ENCODE assay signal across 8 cellular contexts in genomic region chr1:161044535-161044907, GRCh38. TPM values are rescaled to one million over a fixed set of nuclear protein-coding genes. Genes with fewer than 3 reads are reported as not detected.
DNase-seq lines count a peak whose midpoint lies in the region; ATAC-seq and TF ChIP-seq lines count a peak whose summit lies in the region.

No MANE protein-coding gene starts in this region.

- H4K20me1 ChIP-seq in IMR-90 (ENCODE audit: insufficient read depth, low read length): no peaks in the 10 kb centered on the region; the same call in 1 of the 2 replicates

- H3K4me2 ChIP-seq in IMR-90 (ENCODE audit: low read depth, low read length): peak overlapping the region; percentile 87

- H3K4me3 ChIP-seq in AG04450 (ENCODE audit: low read depth, low read length) (peak overlapping the region; percentile 86), IMR-90 (ENCODE audit: insufficient read depth, low read depth, low read length) (peak overlapping the region; percentile 53), choroid plexus epithelial cell (ENCODE audit: low read depth, low read length) (peak overlapping the region; percentile 84), muscle layer of colon (ENCODE audit: low read depth in 1 of 2, low read length in 2 of 2) (peak overlapping the region; percentile 87 to 88)

- no peaks in the 10 kb centered on the region for H3K9me1 ChIP-seq in IMR-90 (ENCODE audit: insufficient read depth, low read length)

- H3K4me1 ChIP-seq in IMR-90 (ENCODE audit: control insufficient read depth, insufficient read depth, low read length) (no peaks in the 10 kb centered on the region; the same call in 1 of the 2 replicates), muscle layer of colon (ENCODE audit: insufficient read depth, low read length) (peaks cover 27% of the 10 kb centered on the region)

- intact Hi-C loops in IMR-90 (cut with micrococcal nuclease): loop anchor here (5.0 kb wide), 1 partner anchor 348 kb away; no protein-coding TSS in a partner anchor

- peak overlapping the region; percentile 88 to 95 for H4K8ac ChIP-seq in IMR-90 (ENCODE audit: low read depth in 2 of 2, low read length in 2 of 2)

- no peak overlapping the region for H3K18ac ChIP-seq in IMR-90 (ENCODE audit: low read depth, low read length)

- peak overlapping the region; percentile 25 for H3K23ac ChIP-seq in IMR-90 (ENCODE audit: low read depth, low read length)

- TF ChIP-seq CTCF in AG04450 (IDR thresholded peaks at IDR 0.05; ENCODE audit: low read depth, low read length) (no peak), IMR-90 (conservative IDR thresholded peaks at IDR 0.05; ENCODE audit: low read depth, low read length) (no peak), choroid plexus epithelial cell (conservative IDR thresholded peaks at IDR 0.05; ENCODE audit: low read depth, low read length) (no peak)

- CTCF ChIA-PET in AG04450 (lab: Charles Lee): interaction anchor here (1.1 to 4.3 kb wide), 4 partner anchors 27 to 53 kb away, joined by 3 to 44 read pairs (median 6); partner anchors contain the start of gene KLHDC9
- CTCF ChIA-PET in IMR-90 (lab: Yijun Ruan, JAX): no interaction called here

- peak overlapping the region; percentile 72 for H3K14ac ChIP-seq in IMR-90 (replicated peaks; ENCODE audit: low read depth, low read length)

- 0 out of 2 replicates have a peak overlapping the region, but pooled peaks have one; percentile 3 for H2AK5ac ChIP-seq in IMR-90 (ENCODE audit: low read depth, low read length)

- H2BK120ac ChIP-seq in IMR-90 (ENCODE audit: low read depth, low read length): no peak overlapping the region

- H2AFZ ChIP-seq in IMR-90 (replicated peaks; ENCODE audit: low read length, poor library complexity): peak overlapping the region; percentile 78

- H3K36me3 ChIP-seq in IMR-90 (ENCODE audit: control insufficient read depth, insufficient read depth, low read length): peaks cover 25% of the 10 kb centered on the region
- peaks cover 35% of the 10 kb centered on the region for H3K36me3 ChIP-seq in muscle layer of colon (ENCODE audit: insufficient read depth, low read length)

- ATAC-seq in IMR-90 (ENCODE audit: low read depth): no peak

- TF ChIP-seq POLR2A in IMR-90 (IDR thresholded peaks at IDR 0.05; ENCODE audit: low read depth, low read length): no peak

- peak overlapping the region; percentile 18; the same call in 1 of the 2 replicates for H4K5ac ChIP-seq in IMR-90 (ENCODE audit: low read depth, low read length)

- dilution Hi-C loops in IMR-90 (cut with HindIII; ENCODE audit: low sequenced_read_pairs, unreplicated experiment): no loop called here

- no peak overlapping the region for H2BK20ac ChIP-seq in IMR-90 (ENCODE audit: low read depth, low read length)

- H2BK15ac ChIP-seq in IMR-90 (ENCODE audit: low read depth, low read length): no peak overlapping the region

- peak overlapping the region; percentile 75 for H2BK5ac ChIP-seq in IMR-90 (ENCODE audit: low read depth, low read length, poor library complexity, severe bottlenecking)

- peak overlapping the region; percentile 2; the same call in 1 of the 2 replicates for H4K91ac ChIP-seq in IMR-90 (ENCODE audit: insufficient read depth, low read depth, low read length)

- peaks cover 18 to 37% of the 10 kb centered on the region in 2 experiments for H3K79me1 ChIP-seq in IMR-90 (ENCODE audit: low read depth in 1 of 2, low read length in 2 of 2)

- peak overlapping the region; percentile 66; the same call in 1 of the 2 replicates for H3K56ac ChIP-seq in IMR-90 (ENCODE audit: extremely low read depth, insufficient read depth, low read length)

- no peak for DNase-seq in AG04450 (ENCODE audit: low read depth, low spot score)
- peak; percentile 20 for DNase-seq in IMR-90
- DNase-seq in choroid plexus epithelial cell (ENCODE audit: low read depth): no peak
- DNase-seq in SW480 (ENCODE audit: low spot score): no peak
- no peak for DNase-seq in NCI-H446 treated with DMSO at 0.1 percent for 48 hours (lab: John Stamatoyannopoulos, UW)
- no peak for DNase-seq in inferior parietal cortex (ENCODE audit: extremely low spot score)
- DNase-seq in NCI-H128 (lab: John Stamatoyannopoulos, UW; ENCODE audit: unreplicated experiment): no peak

- no peaks in the 10 kb centered on the region for H3K27me3 ChIP-seq in AG04450 (ENCODE audit: control insufficient read depth, insufficient read depth, low read length)
- H3K27me3 ChIP-seq in IMR-90 (ENCODE audit: control insufficient read depth, insufficient read depth, low read length): no peaks in the 10 kb centered on the region
- H3K27me3 ChIP-seq in muscle layer of colon (ENCODE audit: control insufficient read depth in 1 of 2, insufficient read depth in 2 of 2, low read length in 2 of 2): no peaks in the 10 kb centered on the region

- peak overlapping the region; percentile 95 for H3K27ac ChIP-seq in AG04450 (ENCODE audit: low read depth, low read length)
- H3K27ac ChIP-seq in IMR-90 (ENCODE audit: insufficient read depth, low read length): peak overlapping the region; percentile 73; the same call in 1 of the 2 replicates
- peak overlapping the region; percentile 97 for H3K27ac ChIP-seq in muscle layer of colon (ENCODE audit: low read depth, low read length)

- H3K9me3 ChIP-seq in AG04450 (ENCODE audit: control insufficient read depth, insufficient read depth, low read length) (peaks cover 19% of the 10 kb centered on the region), IMR-90 (ENCODE audit: control insufficient read depth, insufficient read depth, low read length) (no peaks in the 10 kb centered on the region), muscle layer of colon (ENCODE audit: low read length) (no peaks in the 10 kb centered on the region)

- no TSS peak for BruUV-seq in IMR-90 (replicated peaks; lab: Mats Ljungman, UMichigan)

- no peak for TF ChIP-seq RAD21 in IMR-90 (IDR thresholded peaks at IDR 0.05; ENCODE audit: low read length)

- H2AK9ac ChIP-seq in IMR-90 (replicated peaks; ENCODE audit: low read depth, low read length, poor library complexity): peak overlapping the region; percentile 2

- H3K9ac ChIP-seq in IMR-90 (ENCODE audit: low read depth, low read length) (peak overlapping the region; percentile 82), muscle layer of colon (ENCODE audit: low read length) (peak overlapping the region; percentile 83)

- POLR2A ChIA-PET in AG04450 (lab: Yijun Ruan, JAX): interaction anchor here (0.5 to 3.1 kb wide), 5 partner anchors 10 to 88 kb away, joined by 4 to 10 read pairs (median 7); partner anchors contain the start of genes DEDD and NECTIN4
- POLR2A ChIA-PET in IMR-90 (lab: Charles Lee; ENCODE audit: unreplicated experiment): no interaction called here

- in situ Hi-C loops in IMR-90 (cut with MboI; ENCODE audit: low sequenced_read_pairs): no loop called here

- H3K4ac ChIP-seq in IMR-90 (ENCODE audit: low read depth, low read length): peak overlapping the region; percentile 75; the same call in 1 of the 2 replicates

TF ChIP-seq in IMR-90, 13 proteins besides CTCF, POLR2A, EP300 and RAD21:
- no peak for TF ChIP-seq MXI1 (IDR thresholded peaks at IDR 0.05; ENCODE audit: borderline replicate concordance, low read depth, low read length)
- TF ChIP-seq CHD1 (IDR thresholded peaks at IDR 0.05; ENCODE audit: low read depth, low read length): no peak
- no peak for TF ChIP-seq ELK1 (IDR thresholded peaks at IDR 0.05; ENCODE audit: borderline replicate concordance, low read depth, low read length)
- TF ChIP-seq BHLHE40 (IDR thresholded peaks at IDR 0.05; ENCODE audit: low read depth, low read length): no peak
- TF ChIP-seq NFE2L2 (IDR thresholded peaks at IDR 0.05; ENCODE audit: low read depth, low read length): no peak
TF ChIP-seq in IMR-90: peak in this region for 0.

RNA-seq across cellular contexts. Expression of gene USF1, which starts 1.3 kb away (rescaled TPM):
- 32.6 and 37.6 TPM in 2 replicates for polyA plus RNA-seq in AG04450 (2011; rRNA removed)
- polyA minus RNA-seq in AG04450 (2011; rRNA and poly(A)+ RNA removed): 110 and 126 TPM in 2 replicates
- 62.2 and 78.9 TPM in 2 replicates for total RNA-seq in IMR-90 (2012; rRNA removed)
- polyA plus RNA-seq in IMR-90 (2012; rRNA removed): 34.6 and 37.1 TPM in 2 replicates
- polyA plus RNA-seq in IMR-90 (2012; cell fraction: cytosol; rRNA removed): 14.0 and 18.6 TPM in 2 replicates
- 122 and 130 TPM in 2 replicates for polyA plus RNA-seq in IMR-90 (2012; cell fraction: nucleus; rRNA removed; ENCODE audit: low replicate concordance)

RNA-seq across cellular contexts. Expression of gene TSTD1, which starts 5.8 kb away (rescaled TPM):
- polyA plus RNA-seq in AG04450 (2011; rRNA removed): 0.33 TPM in 1 of 2 replicates, not detected in the other
- not detected in 2 replicates for polyA minus RNA-seq in AG04450 (2011; rRNA and poly(A)+ RNA removed)
- not detected in 2 replicates for total RNA-seq in IMR-90 (2012; rRNA removed)
- polyA plus RNA-seq in IMR-90 (2012; rRNA removed): 0.21 TPM in 1 of 2 replicates, not detected in the other
- polyA plus RNA-seq in IMR-90 (2012; cell fraction: cytosol; rRNA removed): 0.49 TPM in 1 of 2 replicates, not detected in the other
- 0.25 and 0.46 TPM in 2 replicates for polyA plus RNA-seq in IMR-90 (2012; cell fraction: nucleus; rRNA removed; ENCODE audit: low replicate concordance)

RNA-seq across cellular contexts. Expression of gene F11R, which starts 23.6 kb away (rescaled TPM):
- polyA plus RNA-seq in AG04450 (2011; rRNA removed): 1.7 and 2.0 TPM in 2 replicates
- 2.1 and 2.2 TPM in 2 replicates for polyA minus RNA-seq in AG04450 (2011; rRNA and poly(A)+ RNA removed)
- total RNA-seq in IMR-90 (2012; rRNA removed): 0.83 and 2.2 TPM in 2 replicates
- polyA plus RNA-seq in IMR-90 (2012; rRNA removed): 0.47 and 0.79 TPM in 2 replicates
- polyA plus RNA-seq in IMR-90 (2012; cell fraction: cytosol; rRNA removed): 0.78 and 2.0 TPM in 2 replicates
- polyA plus RNA-seq in IMR-90 (2012; cell fraction: nucleus; rRNA removed; ENCODE audit: low replicate concordance): 0.44 and 0.60 TPM in 2 replicates

RNA-seq across cellular contexts. Expression of gene ARHGAP30, which starts 25.2 kb away (rescaled TPM):
- not detected in 2 replicates for polyA plus RNA-seq in AG04450 (2011; rRNA removed)
- 0.09 TPM in 1 of 2 replicates, not detected in the other for polyA minus RNA-seq in AG04450 (2011; rRNA and poly(A)+ RNA removed)
- total RNA-seq in IMR-90 (2012; rRNA removed): not detected in 2 replicates
- 0.02 and 0.03 TPM in 2 replicates for polyA plus RNA-seq in IMR-90 (2012; rRNA removed)
- not detected in 2 replicates for polyA plus RNA-seq in IMR-90 (2012; cell fraction: cytosol; rRNA removed)
- 0.05 TPM in 1 of 2 replicates, not detected in the other for polyA plus RNA-seq in IMR-90 (2012; cell fraction: nucleus; rRNA removed; ENCODE audit: low replicate concordance)

RNA-seq across cellular contexts. Expression of gene NECTIN4, which starts 44.8 kb away (rescaled TPM):
- polyA plus RNA-seq in AG04450 (2011; rRNA removed) (0.02 and 0.16 TPM in 2 replicates), IMR-90 (2012; rRNA removed) (0.13 and 0.24 TPM in 2 replicates)
- polyA minus RNA-seq in AG04450 (2011; rRNA and poly(A)+ RNA removed): 0.05 and 0.70 TPM in 2 replicates
- total RNA-seq in IMR-90 (2012; rRNA removed): under 0.01 and 0.18 TPM in 2 replicates
- 0.02 and 0.20 TPM in 2 replicates for polyA plus RNA-seq in IMR-90 (2012; cell fraction: cytosol; rRNA removed)
- polyA plus RNA-seq in IMR-90 (2012; cell fraction: nucleus; rRNA removed; ENCODE audit: low replicate concordance): 0.18 and 0.58 TPM in 2 replicates
